In the genomic region with DNA sequence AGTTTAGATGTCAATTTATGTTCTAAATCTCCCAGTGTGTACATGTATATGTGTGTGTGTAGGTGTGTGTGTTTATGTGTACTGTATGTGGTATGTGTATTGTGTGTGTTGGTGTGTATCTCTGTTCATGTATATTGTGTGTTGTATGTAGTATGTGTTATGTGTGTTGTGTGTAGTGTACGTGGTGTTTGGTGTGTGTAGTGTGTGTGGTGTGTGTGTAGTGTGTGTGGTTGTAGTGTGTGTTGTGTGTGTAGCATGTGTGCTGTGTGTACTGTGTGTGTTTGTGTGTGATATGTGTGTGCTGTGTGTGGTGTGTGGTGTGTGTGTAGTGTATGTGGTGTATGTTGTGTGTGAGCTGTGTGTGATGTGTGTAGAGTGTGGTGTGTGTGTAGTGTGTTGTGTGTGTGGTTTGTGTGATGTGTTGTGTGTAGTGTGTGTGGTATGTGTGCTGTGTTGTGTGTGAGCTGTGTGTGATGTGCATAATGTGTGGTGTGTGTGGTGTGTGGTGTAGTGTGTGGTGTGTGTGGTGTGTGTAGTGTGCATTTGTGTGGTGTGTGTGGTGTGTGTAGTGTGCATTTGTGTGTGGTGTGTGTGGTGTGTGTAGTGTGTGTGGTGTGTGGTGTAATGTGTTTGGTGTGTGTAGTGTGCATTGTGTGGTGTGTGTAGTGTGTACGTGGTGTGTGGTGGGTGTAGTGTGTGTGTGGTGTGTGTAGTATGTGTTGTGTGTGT, we compare ENCODE assay signal across 1 cellular context.
TF ChIP-seq lines count a peak whose summit lies in the region.

No MANE protein-coding gene starts in this region.

TF ChIP-seq in HepG2, 621 proteins besides CTCF, POLR2A, EP300 and RAD21 (continued from another document and continues in another):
- TF ChIP-seq, protein P1, sequence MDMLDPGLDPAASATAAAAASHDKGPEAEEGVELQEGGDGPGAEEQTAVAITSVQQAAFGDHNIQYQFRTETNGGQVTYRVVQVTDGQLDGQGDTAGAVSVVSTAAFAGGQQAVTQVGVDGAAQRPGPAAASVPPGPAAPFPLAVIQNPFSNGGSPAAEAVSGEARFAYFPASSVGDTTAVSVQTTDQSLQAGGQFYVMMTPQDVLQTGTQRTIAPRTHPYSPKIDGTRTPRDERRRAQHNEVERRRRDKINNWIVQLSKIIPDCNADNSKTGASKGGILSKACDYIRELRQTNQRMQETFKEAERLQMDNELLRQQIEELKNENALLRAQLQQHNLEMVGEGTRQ (IDR thresholded peaks at IDR 0.05; ENCODE audit: low read depth, low read length): no peak
- TF ChIP-seq, protein P1 (CRISPR knock-in tag; IDR thresholded peaks at IDR 0.05; ENCODE audit: borderline replicate concordance): no peak
- TF ChIP-seq, protein P2, sequence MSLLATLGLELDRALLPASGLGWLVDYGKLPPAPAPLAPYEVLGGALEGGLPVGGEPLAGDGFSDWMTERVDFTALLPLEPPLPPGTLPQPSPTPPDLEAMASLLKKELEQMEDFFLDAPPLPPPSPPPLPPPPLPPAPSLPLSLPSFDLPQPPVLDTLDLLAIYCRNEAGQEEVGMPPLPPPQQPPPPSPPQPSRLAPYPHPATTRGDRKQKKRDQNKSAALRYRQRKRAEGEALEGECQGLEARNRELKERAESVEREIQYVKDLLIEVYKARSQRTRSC (CRISPR knock-in tag; IDR thresholded peaks at IDR 0.05; ENCODE audit: low read depth): no peak
- no peak for TF ChIP-seq HNF4G (IDR thresholded peaks at IDR 0.05; ENCODE audit: borderline replicate concordance, low read depth, low read length)
- TF ChIP-seq HNF4G (CRISPR knock-in tag; IDR thresholded peaks at IDR 0.05; ENCODE audit: borderline replicate concordance, low read depth): no peak
- TF ChIP-seq, protein P3, sequence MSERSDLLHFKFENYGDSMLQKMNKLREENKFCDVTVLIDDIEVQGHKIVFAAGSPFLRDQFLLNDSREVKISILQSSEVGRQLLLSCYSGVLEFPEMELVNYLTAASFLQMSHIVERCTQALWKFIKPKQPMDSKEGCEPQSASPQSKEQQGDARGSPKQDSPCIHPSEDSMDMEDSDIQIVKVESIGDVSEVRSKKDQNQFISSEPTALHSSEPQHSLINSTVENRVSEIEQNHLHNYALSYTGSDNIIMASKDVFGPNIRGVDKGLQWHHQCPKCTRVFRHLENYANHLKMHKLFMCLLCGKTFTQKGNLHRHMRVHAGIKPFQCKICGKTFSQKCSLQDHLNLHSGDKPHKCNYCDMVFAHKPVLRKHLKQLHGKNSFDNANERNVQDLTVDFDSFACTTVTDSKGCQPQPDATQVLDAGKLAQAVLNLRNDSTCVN (CRISPR knock-in tag; IDR thresholded peaks at IDR 0.05; ENCODE audit: borderline replicate concordance): no peak
- no peak for TF ChIP-seq ONECUT2 (CRISPR knock-in tag; IDR thresholded peaks at IDR 0.05)
- TF ChIP-seq GLI4 (CRISPR knock-in tag; IDR thresholded peaks at IDR 0.05; ENCODE audit: borderline replicate concordance): no peak
- no peak for TF ChIP-seq ZNF17 (CRISPR knock-in tag; IDR thresholded peaks at IDR 0.05)
- TF ChIP-seq ZNF251 (CRISPR knock-in tag; IDR thresholded peaks at IDR 0.05): no peak
- no peak for TF ChIP-seq NR2F1 (CRISPR knock-in tag; IDR thresholded peaks at IDR 0.05)
- TF ChIP-seq ZNF432 (CRISPR knock-in tag; IDR thresholded peaks at IDR 0.05; ENCODE audit: borderline replicate concordance): no peak
- no peak for TF ChIP-seq PHF8 (CRISPR knock-in tag; IDR thresholded peaks at IDR 0.05)
- TF ChIP-seq ZNF772 (CRISPR knock-in tag; IDR thresholded peaks at IDR 0.05): no peak
- TF ChIP-seq, protein P4, sequence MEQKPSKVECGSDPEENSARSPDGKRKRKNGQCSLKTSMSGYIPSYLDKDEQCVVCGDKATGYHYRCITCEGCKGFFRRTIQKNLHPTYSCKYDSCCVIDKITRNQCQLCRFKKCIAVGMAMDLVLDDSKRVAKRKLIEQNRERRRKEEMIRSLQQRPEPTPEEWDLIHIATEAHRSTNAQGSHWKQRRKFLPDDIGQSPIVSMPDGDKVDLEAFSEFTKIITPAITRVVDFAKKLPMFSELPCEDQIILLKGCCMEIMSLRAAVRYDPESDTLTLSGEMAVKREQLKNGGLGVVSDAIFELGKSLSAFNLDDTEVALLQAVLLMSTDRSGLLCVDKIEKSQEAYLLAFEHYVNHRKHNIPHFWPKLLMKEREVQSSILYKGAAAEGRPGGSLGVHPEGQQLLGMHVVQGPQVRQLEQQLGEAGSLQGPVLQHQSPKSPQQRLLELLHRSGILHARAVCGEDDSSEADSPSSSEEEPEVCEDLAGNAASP (CRISPR knock-in tag; IDR thresholded peaks at IDR 0.05; ENCODE audit: borderline replicate concordance): no peak
- no peak for TF ChIP-seq GATA4 (IDR thresholded peaks at IDR 0.05; ENCODE audit: borderline replicate concordance, low read depth)
- TF ChIP-seq, protein P5, sequence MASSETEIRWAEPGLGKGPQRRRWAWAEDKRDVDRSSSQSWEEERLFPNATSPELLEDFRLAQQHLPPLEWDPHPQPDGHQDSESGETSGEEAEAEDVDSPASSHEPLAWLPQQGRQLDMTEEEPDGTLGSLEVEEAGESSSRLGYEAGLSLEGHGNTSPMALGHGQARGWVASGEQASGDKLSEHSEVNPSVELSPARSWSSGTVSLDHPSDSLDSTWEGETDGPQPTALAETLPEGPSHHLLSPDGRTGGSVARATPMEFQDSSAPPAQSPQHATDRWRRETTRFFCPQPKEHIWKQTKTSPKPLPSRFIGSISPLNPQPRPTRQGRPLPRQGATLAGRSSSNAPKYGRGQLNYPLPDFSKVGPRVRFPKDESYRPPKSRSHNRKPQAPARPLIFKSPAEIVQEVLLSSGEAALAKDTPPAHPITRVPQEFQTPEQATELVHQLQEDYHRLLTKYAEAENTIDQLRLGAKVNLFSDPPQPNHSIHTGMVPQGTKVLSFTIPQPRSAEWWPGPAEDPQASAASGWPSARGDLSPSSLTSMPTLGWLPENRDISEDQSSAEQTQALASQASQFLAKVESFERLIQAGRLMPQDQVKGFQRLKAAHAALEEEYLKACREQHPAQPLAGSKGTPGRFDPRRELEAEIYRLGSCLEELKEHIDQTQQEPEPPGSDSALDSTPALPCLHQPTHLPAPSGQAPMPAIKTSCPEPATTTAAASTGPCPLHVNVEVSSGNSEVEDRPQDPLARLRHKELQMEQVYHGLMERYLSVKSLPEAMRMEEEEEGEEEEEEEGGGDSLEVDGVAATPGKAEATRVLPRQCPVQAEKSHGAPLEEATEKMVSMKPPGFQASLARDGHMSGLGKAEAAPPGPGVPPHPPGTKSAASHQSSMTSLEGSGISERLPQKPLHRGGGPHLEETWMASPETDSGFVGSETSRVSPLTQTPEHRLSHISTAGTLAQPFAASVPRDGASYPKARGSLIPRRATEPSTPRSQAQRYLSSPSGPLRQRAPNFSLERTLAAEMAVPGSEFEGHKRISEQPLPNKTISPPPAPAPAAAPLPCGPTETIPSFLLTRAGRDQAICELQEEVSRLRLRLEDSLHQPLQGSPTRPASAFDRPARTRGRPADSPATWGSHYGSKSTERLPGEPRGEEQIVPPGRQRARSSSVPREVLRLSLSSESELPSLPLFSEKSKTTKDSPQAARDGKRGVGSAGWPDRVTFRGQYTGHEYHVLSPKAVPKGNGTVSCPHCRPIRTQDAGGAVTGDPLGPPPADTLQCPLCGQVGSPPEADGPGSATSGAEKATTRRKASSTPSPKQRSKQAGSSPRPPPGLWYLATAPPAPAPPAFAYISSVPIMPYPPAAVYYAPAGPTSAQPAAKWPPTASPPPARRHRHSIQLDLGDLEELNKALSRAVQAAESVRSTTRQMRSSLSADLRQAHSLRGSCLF (CRISPR knock-in tag; IDR thresholded peaks at IDR 0.05; ENCODE audit: borderline replicate concordance): no peak
- TF ChIP-seq, protein P6, sequence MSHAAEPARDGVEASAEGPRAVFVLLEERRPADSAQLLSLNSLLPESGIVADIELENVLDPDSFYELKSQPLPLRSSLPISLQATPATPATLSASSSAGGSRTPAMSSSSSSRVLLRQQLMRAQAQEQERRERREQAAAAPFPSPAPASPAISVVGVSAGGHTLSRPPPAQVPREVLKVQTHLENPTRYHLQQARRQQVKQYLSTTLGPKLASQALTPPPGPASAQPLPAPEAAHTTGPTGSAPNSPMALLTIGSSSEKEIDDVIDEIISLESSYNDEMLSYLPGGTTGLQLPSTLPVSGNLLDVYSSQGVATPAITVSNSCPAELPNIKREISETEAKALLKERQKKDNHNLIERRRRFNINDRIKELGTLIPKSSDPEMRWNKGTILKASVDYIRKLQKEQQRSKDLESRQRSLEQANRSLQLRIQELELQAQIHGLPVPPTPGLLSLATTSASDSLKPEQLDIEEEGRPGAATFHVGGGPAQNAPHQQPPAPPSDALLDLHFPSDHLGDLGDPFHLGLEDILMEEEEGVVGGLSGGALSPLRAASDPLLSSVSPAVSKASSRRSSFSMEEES (CRISPR knock-in tag; IDR thresholded peaks at IDR 0.05): no peak
- 0 out of 2 replicates have a peak, but pooled peaks have one; percentile 14 for TF ChIP-seq GABPA (IDR thresholded peaks at IDR 0.05; ENCODE audit: low read depth, low read length)
- no peak for TF ChIP-seq GABPA (CRISPR knock-in tag; IDR thresholded peaks at IDR 0.05; ENCODE audit: low read depth)
- TF ChIP-seq ZNF496 (CRISPR knock-in tag; IDR thresholded peaks at IDR 0.05; ENCODE audit: insufficient replicate concordance): no peak
- no peak for TF ChIP-seq ZSCAN12 (CRISPR knock-in tag; IDR thresholded peaks at IDR 0.05)
- TF ChIP-seq SIN3A (IDR thresholded peaks at IDR 0.05; ENCODE audit: borderline replicate concordance, low read depth, low read length): no peak
- TF ChIP-seq, protein P7, sequence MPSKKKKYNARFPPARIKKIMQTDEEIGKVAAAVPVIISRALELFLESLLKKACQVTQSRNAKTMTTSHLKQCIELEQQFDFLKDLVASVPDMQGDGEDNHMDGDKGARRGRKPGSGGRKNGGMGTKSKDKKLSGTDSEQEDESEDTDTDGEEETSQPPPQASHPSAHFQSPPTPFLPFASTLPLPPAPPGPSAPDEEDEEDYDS (CRISPR knock-in tag; IDR thresholded peaks at IDR 0.05): no peak
- no peak for TF ChIP-seq ARNTL (CRISPR knock-in tag; IDR thresholded peaks at IDR 0.05)
- no peak for TF ChIP-seq ZFP62 (CRISPR knock-in tag; IDR thresholded peaks at IDR 0.05)
- TF ChIP-seq, protein P8, sequence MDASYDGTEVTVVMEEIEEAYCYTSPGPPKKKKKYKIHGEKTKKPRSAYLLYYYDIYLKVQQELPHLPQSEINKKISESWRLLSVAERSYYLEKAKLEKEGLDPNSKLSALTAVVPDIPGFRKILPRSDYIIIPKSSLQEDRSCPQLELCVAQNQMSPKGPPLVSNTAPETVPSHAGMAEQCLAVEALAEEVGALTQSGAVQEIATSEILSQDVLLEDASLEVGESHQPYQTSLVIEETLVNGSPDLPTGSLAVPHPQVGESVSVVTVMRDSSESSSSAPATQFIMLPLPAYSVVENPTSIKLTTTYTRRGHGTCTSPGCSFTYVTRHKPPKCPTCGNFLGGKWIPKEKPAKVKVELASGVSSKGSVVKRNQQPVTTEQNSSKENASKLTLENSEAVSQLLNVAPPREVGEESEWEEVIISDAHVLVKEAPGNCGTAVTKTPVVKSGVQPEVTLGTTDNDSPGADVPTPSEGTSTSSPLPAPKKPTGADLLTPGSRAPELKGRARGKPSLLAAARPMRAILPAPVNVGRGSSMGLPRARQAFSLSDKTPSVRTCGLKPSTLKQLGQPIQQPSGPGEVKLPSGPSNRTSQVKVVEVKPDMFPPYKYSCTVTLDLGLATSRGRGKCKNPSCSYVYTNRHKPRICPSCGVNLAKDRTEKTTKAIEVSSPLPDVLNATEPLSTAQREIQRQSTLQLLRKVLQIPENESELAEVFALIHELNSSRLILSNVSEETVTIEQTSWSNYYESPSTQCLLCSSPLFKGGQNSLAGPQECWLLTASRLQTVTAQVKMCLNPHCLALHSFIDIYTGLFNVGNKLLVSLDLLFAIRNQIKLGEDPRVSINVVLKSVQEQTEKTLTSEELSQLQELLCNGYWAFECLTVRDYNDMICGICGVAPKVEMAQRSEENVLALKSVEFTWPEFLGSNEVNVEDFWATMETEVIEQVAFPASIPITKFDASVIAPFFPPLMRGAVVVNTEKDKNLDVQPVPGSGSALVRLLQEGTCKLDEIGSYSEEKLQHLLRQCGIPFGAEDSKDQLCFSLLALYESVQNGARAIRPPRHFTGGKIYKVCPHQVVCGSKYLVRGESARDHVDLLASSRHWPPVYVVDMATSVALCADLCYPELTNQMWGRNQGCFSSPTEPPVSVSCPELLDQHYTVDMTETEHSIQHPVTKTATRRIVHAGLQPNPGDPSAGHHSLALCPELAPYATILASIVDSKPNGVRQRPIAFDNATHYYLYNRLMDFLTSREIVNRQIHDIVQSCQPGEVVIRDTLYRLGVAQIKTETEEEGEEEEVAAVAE (CRISPR knock-in tag; IDR thresholded peaks at IDR 0.05; ENCODE audit: borderline replicate concordance): no peak
- no peak for TF ChIP-seq ZFP37 (CRISPR knock-in tag; IDR thresholded peaks at IDR 0.05; ENCODE audit: borderline replicate concordance)
- no peak for TF ChIP-seq ZNF10 (CRISPR knock-in tag; IDR thresholded peaks at IDR 0.05; ENCODE audit: borderline replicate concordance, low read depth)
- TF ChIP-seq ZNF326 (CRISPR knock-in tag; IDR thresholded peaks at IDR 0.05; ENCODE audit: borderline replicate concordance): no peak
- TF ChIP-seq SETDB1 (CRISPR knock-in tag; IDR thresholded peaks at IDR 0.05; ENCODE audit: borderline replicate concordance): no peak
